ENCODE assay signal across 9 cellular contexts in genomic region chr1:162878000-162878596, GRCh38. TPM values are rescaled to one million over a fixed set of nuclear protein-coding genes. Genes with fewer than 3 reads are reported as not detected.
DNase-seq lines count a peak whose midpoint lies in the region; ATAC-seq and TF ChIP-seq lines count a peak whose summit lies in the region.
"Had no signal": no experiment of that assay in that cellular context is flagged by ENCODE, and none has a peak within 500 bp of the region (broad histone marks: within the 10 kb centered on the region; RNA-seq: fewer than 3 reads in every experiment).

No MANE protein-coding gene starts in this region.

- no peak overlapping the region for H3K27ac ChIP-seq in left ventricle myocardium inferior (replicated peaks)
- no peak overlapping the region for H3K27ac ChIP-seq in gastrocnemius medialis

- no peak overlapping the region for H3K27ac Mint-ChIP-seq in activated CD8-positive, alpha-beta T cell treated with anti-CD3 and anti-CD28 coated beads for 36 hours
- H3K27ac Mint-ChIP-seq: IgD-negative memory B cell had no signal

- H3K9me3 ChIP-seq in left ventricle myocardium inferior (replicated peaks) (no peaks in the 10 kb centered on the region), gastrocnemius medialis (no peaks in the 10 kb centered on the region)

- H3K9me3 Mint-ChIP-seq in activated CD8-positive, alpha-beta T cell treated with anti-CD3 and anti-CD28 coated beads for 36 hours = no peaks in the 10 kb centered on the region

- H3K4me1 Mint-ChIP-seq in activated CD8-positive, alpha-beta T cell treated with anti-CD3 and anti-CD28 coated beads for 36 hours (ENCODE audit: low read depth) = no peaks in the 10 kb centered on the region
- H3K4me1 Mint-ChIP-seq: IgD-negative memory B cell had no signal

- CTCF ChIA-PET in activated CD8-positive, alpha-beta T cell treated with anti-CD3 and anti-CD28 coated beads for 36 hours (lab: Charles Lee) = interaction anchor here (1.0 to 1.1 kb wide), 4 partner anchors 9 to 297 kb away, joined by 3 to 4 read pairs (median 4); no protein-coding TSS in a partner anchor

- DNase-seq in AML-193 (lab: John Stamatoyannopoulos, UW) = peak; percentile 50 to 69
- DNase-seq in NCI-H2196 (lab: John Stamatoyannopoulos, UW; ENCODE audit: unreplicated experiment) = peak; percentile 60
- DNase-seq in activated CD8-positive, alpha-beta T cell treated with anti-CD3 and anti-CD28 coated beads for 36 hours = peak; percentile 63
- DNase-seq in left ventricle myocardium inferior = peak; percentile 22
- DNase-seq in gastrocnemius medialis = peak in 1 of 2 donors; percentile 43

- POLR2A ChIA-PET in activated CD8-positive, alpha-beta T cell treated with anti-CD3 and anti-CD28 coated beads for 36 hours (lab: Charles Lee) = no interaction called here

- no peaks in the 10 kb centered on the region for H3K36me3 Mint-ChIP-seq in activated CD8-positive, alpha-beta T cell treated with anti-CD3 and anti-CD28 coated beads for 36 hours (ENCODE audit: low read depth)
- H3K36me3 Mint-ChIP-seq: IgD-negative memory B cell had no signal

- TF ChIP-seq CTCF in activated CD8-positive, alpha-beta T cell treated with anti-CD3 and anti-CD28 coated beads for 36 hours (IDR thresholded peaks at IDR 0.05) = peak; percentile 65
- peak; percentile 79 for TF ChIP-seq CTCF in left ventricle myocardium inferior (IDR thresholded peaks at IDR 0.05; ENCODE audit: borderline replicate concordance)
- TF ChIP-seq CTCF in gastrocnemius medialis (IDR thresholded peaks at IDR 0.05 in 4 of 5, conservative IDR thresholded peaks at IDR 0.05 in 1 of 5) = peak; percentile 56 to 80 (median 73)

- in situ Hi-C loops in gastrocnemius medialis (cut with MboI; ENCODE audit: low sequenced_read_pairs in 4 of 4) = loop anchor here in 3 of 4 donors (5.0 to 25.0 kb wide), 5 partner anchors 184 to 299 kb away; partner anchors contain the start of gene RGS4 (in 2 of the 3)

- intact Hi-C loops in activated CD8-positive, alpha-beta T cell treated with anti-CD3 and anti-CD28 coated beads for 36 hours (cut with micrococcal nuclease) = no loop called here
- intact Hi-C loops in left ventricle myocardium inferior (cut with micrococcal nuclease) (loop anchor here (2.0 to 10.0 kb wide), 2 partner anchors 187 to 297 kb away; partner anchors contain the start of gene RGS4), gastrocnemius medialis (cut with DNase I; ENCODE audit: low total_unique reads) (loop anchor here (1.0 to 2.0 kb wide), 2 partner anchors 195 to 296 kb away; no protein-coding TSS in a partner anchor)

- H3K4me3 ChIP-seq in left ventricle myocardium inferior = no peak overlapping the region
- H3K4me3 ChIP-seq in gastrocnemius medialis = no peak overlapping the region

- H3K27me3 Mint-ChIP-seq in activated CD8-positive, alpha-beta T cell treated with anti-CD3 and anti-CD28 coated beads for 36 hours = peaks cover 21% of the 10 kb centered on the region

- no peak for TF ChIP-seq POLR2A in gastrocnemius medialis (IDR thresholded peaks at IDR 0.05)

- H3K4me3 Mint-ChIP-seq in activated CD8-positive, alpha-beta T cell treated with anti-CD3 and anti-CD28 coated beads for 36 hours = no peak overlapping the region
- H3K4me3 Mint-ChIP-seq: IgD-negative memory B cell had no signal

- H3K4me1 ChIP-seq in left ventricle myocardium inferior (no peaks in the 10 kb centered on the region), gastrocnemius medialis (peaks cover 0 to 9% of the 10 kb centered on the region in 2 donors)

- ATAC-seq in GM18498 (IDR thresholded peaks at IDR 0.05; ENCODE audit: unreplicated experiment) (peak; percentile 53), gastrocnemius medialis (peak; percentile 72 to 80), HG03045 (IDR thresholded peaks at IDR 0.05; ENCODE audit: unreplicated experiment) (no peak), HG02938 (IDR thresholded peaks at IDR 0.05; ENCODE audit: unreplicated experiment) (no peak)
- ATAC-seq in activated CD8-positive, alpha-beta T cell treated with anti-CD3 and anti-CD28 coated beads for 36 hours = peak; percentile 34

- H3K27me3 ChIP-seq in left ventricle myocardium inferior (ENCODE audit: low read depth) (peaks cover 25% of the 10 kb centered on the region), gastrocnemius medialis (no peaks in the 10 kb centered on the region)

- H3K36me3 ChIP-seq in left ventricle myocardium inferior = no peaks in the 10 kb centered on the region
- H3K36me3 ChIP-seq in gastrocnemius medialis = no peaks in the 10 kb centered on the region

RNA-seq across cellular contexts. Expression of gene CCDC190, which starts 17.1 kb away (rescaled TPM):
- not detected for total RNA-seq in activated CD8-positive, alpha-beta T cell treated with anti-CD3 and anti-CD28 coated beads for 36 hours
- total RNA-seq in left ventricle myocardium inferior (0.80 TPM), gastrocnemius medialis (not detected)

Comparison
In these comparisons a context has a peak if more than half of its experiments do, and no peak if none do; other contexts are left out.
1. ATAC-seq: peak in GM18498 (single experiment), activated CD8-positive, alpha-beta T cell treated with anti-CD3 and anti-CD28 coated beads for 36 hours (single experiment) and gastrocnemius medialis (2 of 2); none in HG03045 (single experiment) and HG02938 (single experiment).
2. Peak in every context shown above with its lines, with median percentiles within 50 percentile points of each other: CTCF ChIP-seq.